1 cellular context compared by ENCODE assay signal in genomic region chr9:135506327-135507103, GRCh38.
TF ChIP-seq lines count a peak whose summit lies in the region.

No MANE protein-coding gene starts in this region.

TF ChIP-seq in H1, 55 proteins besides CTCF, POLR2A, EP300 and RAD21:
- TF ChIP-seq CEBPB (IDR thresholded peaks at IDR 0.05; ENCODE audit: low read depth, low read length) (no peak), SIRT6 (IDR thresholded peaks at IDR 0.05; ENCODE audit: low read length) (no peak), CBX8 (IDR thresholded peaks at IDR 0.05; ENCODE audit: borderline replicate concordance, low read depth, low read length) (no peak), ASH2L (IDR thresholded peaks at IDR 0.05; ENCODE audit: low read length) (no peak), CTBP2 (IDR thresholded peaks at IDR 0.05; ENCODE audit: borderline replicate concordance, insufficient read depth, insufficient read length, low read length) (no peak), MAFK (IDR thresholded peaks at IDR 0.05; ENCODE audit: low read depth, low read length) (no peak), ATF3 (IDR thresholded peaks at IDR 0.05; ENCODE audit: insufficient read depth, low read depth, low read length) (no peak), GABPA (IDR thresholded peaks at IDR 0.05; ENCODE audit: borderline replicate concordance, insufficient read depth, low read length) (no peak), FOSL1 (IDR thresholded peaks at IDR 0.05; ENCODE audit: insufficient read depth, low read depth, low read length) (no peak), ZNF274 (IDR thresholded peaks at IDR 0.05; ENCODE audit: borderline replicate concordance, extremely low read depth, low read length) (no peak), JUND (IDR thresholded peaks at IDR 0.05; ENCODE audit: low read length) (no peak), POLR2AphosphoS5 (IDR thresholded peaks at IDR 0.05; ENCODE audit: low read depth, low read length) (no peak), NRF1 (IDR thresholded peaks at IDR 0.05; ENCODE audit: low read depth, low read length) (no peak), EZH2 (IDR thresholded peaks at IDR 0.05; ENCODE audit: low read depth, low read length, severe bottlenecking) (no peak), RFX5 (IDR thresholded peaks at IDR 0.05; ENCODE audit: borderline replicate concordance, low read depth, low read length) (no peak), CHD7 (IDR thresholded peaks at IDR 0.05; ENCODE audit: insufficient replicate concordance, low read length) (no peak), NANOG (IDR thresholded peaks at IDR 0.05; ENCODE audit: insufficient read depth, low read depth, low read length, poor library complexity, severe bottlenecking) (no peak), USF2 (IDR thresholded peaks at IDR 0.05; ENCODE audit: low read length) (no peak), MAX (IDR thresholded peaks at IDR 0.05) (no peak), SIN3A (conservative IDR thresholded peaks at IDR 0.05 in 1 of 2, IDR thresholded peaks at IDR 0.05 in 1 of 2; ENCODE audit: low read depth in 1 of 2, low read length in 2 of 2) (no peak)
TF ChIP-seq in H1: peak in this region for 0.
